In genomic region chr6:88702956-88703556, GRCh38 we compare ENCODE assay signal across 2 cellular contexts.
TF ChIP-seq lines count a peak whose summit lies in the region.

No MANE protein-coding gene starts in this region.

TF ChIP-seq in SK-N-SH, 30 proteins besides CTCF, POLR2A, EP300 and RAD21 (continued from another document):
- no peak for TF ChIP-seq REST (IDR thresholded peaks at IDR 0.05; ENCODE audit: low read depth, low read length)
- no peak for TF ChIP-seq USF1 (IDR thresholded peaks at IDR 0.05; ENCODE audit: borderline replicate concordance, low read depth)
- TF ChIP-seq USF2 (IDR thresholded peaks at IDR 0.05; ENCODE audit: borderline replicate concordance, low read depth, low read length): no peak
- no peak for TF ChIP-seq RXRA (IDR thresholded peaks at IDR 0.05; ENCODE audit: borderline replicate concordance, low read depth)
- no peak for TF ChIP-seq NFIC (IDR thresholded peaks at IDR 0.05; ENCODE audit: borderline replicate concordance)
- TF ChIP-seq FOXJ3 (CRISPR knock-in tag; IDR thresholded peaks at IDR 0.05): no peak
- TF ChIP-seq GABPA (IDR thresholded peaks at IDR 0.05; ENCODE audit: low read depth): no peak
- TF ChIP-seq RFX5 (IDR thresholded peaks at IDR 0.05; ENCODE audit: low read length): no peak
- no peak for TF ChIP-seq EZH2phosphoT487 (IDR thresholded peaks at IDR 0.05; ENCODE audit: borderline replicate concordance, low read depth)
- TF ChIP-seq YY1 (IDR thresholded peaks at IDR 0.05; ENCODE audit: low read depth): no peak
- TF ChIP-seq MXI1 (IDR thresholded peaks at IDR 0.05; ENCODE audit: low read depth, low read length): no peak
- no peak for TF ChIP-seq TCF12 (IDR thresholded peaks at IDR 0.05)
- TF ChIP-seq ZBTB33 (IDR thresholded peaks at IDR 0.05; ENCODE audit: borderline replicate concordance, low read depth): no peak
- TF ChIP-seq IRF3 (IDR thresholded peaks at IDR 0.05; ENCODE audit: low read depth, low read length): no peak
- TF ChIP-seq NRF1 (IDR thresholded peaks at IDR 0.05; ENCODE audit: low read depth, low read length): no peak
- TF ChIP-seq TEAD4 (IDR thresholded peaks at IDR 0.05; ENCODE audit: borderline replicate concordance, insufficient read depth): no peak

TF ChIP-seq in GM23338, 12 proteins besides CTCF, POLR2A, EP300 and RAD21 (continued from another document):
- TF ChIP-seq ZNF462 (CRISPR knock-in tag; IDR thresholded peaks at IDR 0.05): no peak
- no peak for TF ChIP-seq ETS1 (IDR thresholded peaks at IDR 0.05)
- TF ChIP-seq EZH2 (IDR thresholded peaks at IDR 0.05; ENCODE audit: low read depth, unreplicated experiment): no peak
- no peak for TF ChIP-seq STAT1 (IDR thresholded peaks at IDR 0.05; ENCODE audit: unreplicated experiment)
- TF ChIP-seq POLR2AphosphoS5 (IDR thresholded peaks at IDR 0.05; ENCODE audit: low read depth): no peak
- no peak for TF ChIP-seq REST (IDR thresholded peaks at IDR 0.05; ENCODE audit: unreplicated experiment)
- no peak for TF ChIP-seq NANOG (IDR thresholded peaks at IDR 0.05; ENCODE audit: borderline replicate concordance)
